ENCODE assay signal across 8 cellular contexts in the genomic region with DNA sequence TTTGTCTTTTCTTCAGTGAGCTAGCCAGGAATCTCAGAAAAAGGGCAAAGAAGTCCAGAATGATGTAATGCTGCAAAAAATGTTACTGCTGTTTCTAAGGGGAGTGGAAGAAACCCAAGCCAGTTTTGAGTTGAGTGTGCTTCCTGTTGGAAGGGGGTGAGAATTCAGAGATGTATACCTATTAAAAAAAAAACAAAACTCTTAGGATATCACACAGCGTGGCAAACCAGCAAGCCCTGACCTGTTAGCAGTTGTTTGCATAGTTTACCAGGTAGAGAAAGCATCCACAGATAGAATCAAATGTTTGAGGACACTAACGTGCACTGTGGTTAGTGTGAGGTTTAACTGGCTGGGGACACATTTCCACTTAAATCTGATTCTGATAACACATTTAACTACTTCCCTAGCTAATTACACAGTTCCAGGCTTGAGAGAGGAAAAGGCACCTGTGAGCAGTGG. TPM values are rescaled to one million over a fixed set of nuclear protein-coding genes. Genes with fewer than 3 reads are reported as not detected.
A peak's percentile ranks its signal among the peaks of the same experiment; 100 is the strongest.
DNase-seq lines count a peak whose midpoint lies in the region; ATAC-seq, FAIRE-seq and TF ChIP-seq lines count a peak whose summit lies in the region.

No MANE protein-coding gene starts in this region.

- no peak for FAIRE-seq in urothelium cell line (lab: Jason Lieb, UNC)

- no peak for DNase-seq in natural killer cell treated with Interleukin-12 subunit alpha and Interleukin-12 subunit beta and Interleukin-15 and Interleukin-18, amount 100 ng/mL, for 72 hours (ENCODE audit: low spot score)
- DNase-seq in natural killer cell (no peak), urothelium cell line (ENCODE audit: low spot score) (peak; percentile 49), NCI-H82 (lab: John Stamatoyannopoulos, UW) (no peak), RKO (ENCODE audit: low spot score) (no peak)
- DNase-seq in activated CD4-positive, alpha-beta T cell treated with anti-CD3 and anti-CD28 coated beads, Interleukin-2, amount 50 U/mL, for 1 hour: no peak

- H3K27me3 Mint-ChIP-seq in natural killer cell treated with Interleukin-12 subunit alpha and Interleukin-12 subunit beta and Interleukin-15 and Interleukin-18, amount 100 ng/mL, for 72 hours: no peaks in the 10 kb centered on the region
- no peaks in the 10 kb centered on the region for H3K27me3 Mint-ChIP-seq in natural killer cell (ENCODE audit: low read depth in 2 of 2)
- H3K27me3 Mint-ChIP-seq in brain: no peaks in the 10 kb centered on the region

- TF ChIP-seq CTCF in natural killer cell (IDR thresholded peaks at IDR 0.05) (no peak), brain (conservative IDR thresholded peaks at IDR 0.05) (no peak)

- peak overlapping the region; percentile 5 for H3K4me3 Mint-ChIP-seq in natural killer cell treated with Interleukin-12 subunit alpha and Interleukin-12 subunit beta and Interleukin-15 and Interleukin-18, amount 100 ng/mL, for 72 hours
- H3K4me3 Mint-ChIP-seq in natural killer cell (no peak overlapping the region), brain (peak overlapping the region in 4 of 5 experiments; percentile 14 to 77 (median 38))

- intact Hi-C loops in natural killer cell (cut with micrococcal nuclease): no loop called here

- no peak overlapping the region for H3K27ac Mint-ChIP-seq in natural killer cell treated with Interleukin-12 subunit alpha and Interleukin-12 subunit beta and Interleukin-15 and Interleukin-18, amount 100 ng/mL, for 72 hours
- H3K27ac Mint-ChIP-seq in natural killer cell (no peak overlapping the region), brain (peak overlapping the region in 4 of 5 experiments; percentile 50 to 89 (median 62))

- peaks cover 3% of the 10 kb centered on the region for H3K9me3 Mint-ChIP-seq in natural killer cell treated with Interleukin-12 subunit alpha and Interleukin-12 subunit beta and Interleukin-15 and Interleukin-18, amount 100 ng/mL, for 72 hours
- H3K9me3 Mint-ChIP-seq in natural killer cell: peaks cover 2 to 7% of the 10 kb centered on the region in 2 donors
- peaks cover 0 to 12% (median 10%) of the 10 kb centered on the region in 5 experiments for H3K9me3 Mint-ChIP-seq in brain

- no peak for ATAC-seq in natural killer cell treated with Interleukin-12 subunit alpha and Interleukin-12 subunit beta and Interleukin-15 and Interleukin-18, amount 100 ng/mL, for 72 hours
- ATAC-seq in natural killer cell (no peak), HG03103 (IDR thresholded peaks at IDR 0.05; ENCODE audit: low read depth, unreplicated experiment) (peak; percentile 54)

- H3K4me1 Mint-ChIP-seq in natural killer cell treated with Interleukin-12 subunit alpha and Interleukin-12 subunit beta and Interleukin-15 and Interleukin-18, amount 100 ng/mL, for 72 hours (ENCODE audit: low read depth in 2 of 2): no peaks in the 10 kb centered on the region
- no peaks in the 10 kb centered on the region for H3K4me1 Mint-ChIP-seq in natural killer cell
- peaks cover 97% of the 10 kb centered on the region for H3K4me1 Mint-ChIP-seq in brain

- no peaks in the 10 kb centered on the region for H3K36me3 Mint-ChIP-seq in natural killer cell treated with Interleukin-12 subunit alpha and Interleukin-12 subunit beta and Interleukin-15 and Interleukin-18, amount 100 ng/mL, for 72 hours
- H3K36me3 Mint-ChIP-seq in natural killer cell: no peaks in the 10 kb centered on the region
- H3K36me3 Mint-ChIP-seq in brain: peaks cover 97% of the 10 kb centered on the region

RNA-seq across cellular contexts. Expression of a gene that starts 11.4 kb away (rescaled TPM):
- 1 to 10 TPM; 3.9 to 8.1 TPM for total RNA-seq in natural killer cell treated with Interleukin-12 subunit alpha and Interleukin-12 subunit beta and Interleukin-15 and Interleukin-18, amount 100 ng/mL, for 72 hours
- total RNA-seq in natural killer cell: 10 to 100 TPM in 1 of 3 donors, 1 to 10 TPM in 2; 1.3 to 10.7 (median 2.5) TPM
- 358 TPM for polyA plus RNA-seq in brain (ENCODE audit: insufficient read depth, low read depth, low replicate concordance)

Comparison
In these comparisons a context has a peak if more than half of its experiments do, and no peak if none do; other contexts are left out.
1. H3K27ac Mint-ChIP-seq: peak in brain (4 of 5); none in natural killer cell treated with Interleukin-12 subunit alpha and Interleukin-12 subunit beta and Interleukin-15 and Interleukin-18, amount 100 ng/mL, for 72 hours (0 of 2) and natural killer cell (0 of 2).